In genomic region chrX:12026481-12026880, GRCh38 we compare ENCODE assay signal across 27 cellular contexts.
"Had no signal": no experiment of that assay in that cellular context is flagged by ENCODE, and none has a peak within 500 bp of the region (broad histone marks: within the 10 kb centered on the region; RNA-seq: fewer than 3 reads in every experiment).

No MANE protein-coding gene starts in this region.

- H3K27me3 Mint-ChIP-seq: activated CD4-positive, alpha-beta T cell treated with anti-CD3 and anti-CD28 coated beads, Interleukin-2, amount 10 ng/mL, durations not matched to agents 7 days and 5 days; central memory CD8-positive, alpha-beta T cell had no signal

- H3K27ac ChIP-seq: SK-N-MC, VCaP had no signal

- H3K36me3 Mint-ChIP-seq: activated CD4-positive, alpha-beta memory T cell treated with anti-CD3 and anti-CD28 coated beads for 36 hours; activated naive CD4-positive, alpha-beta T cell treated with anti-CD3 and anti-CD28 coated beads, Interleukin-2, amount 50 U/mL, for 72 hours; T-cell had no signal

- H3K4me3 ChIP-seq: SK-N-MC had no signal

- ATAC-seq: activated naive CD4-positive, alpha-beta T cell treated with anti-CD3 and anti-CD28 coated beads, Interleukin-2, amount 50 U/mL, for 72 hours; activated naive CD8-positive, alpha-beta T cell treated with anti-CD3 and anti-CD28 coated beads, Interleukin-2, amount 50 U/mL, for 24 hours; activated T-cell treated with anti-CD3 and anti-CD28 coated beads, Interleukin-2, amount 50 U/mL, for 4 hours; Panc1; Right ventricle myocardium inferior; T-cell had no signal

- H3K4me3 Mint-ChIP-seq: activated CD4-positive, alpha-beta memory T cell treated with anti-CD3 and anti-CD28 coated beads for 36 hours; activated CD4-positive, alpha-beta T cell treated with anti-CD3 and anti-CD28 coated beads, Interleukin-2, amount 10 ng/mL, durations not matched to agents 7 days and 5 days; activated naive CD8-positive, alpha-beta T cell treated with anti-CD3 and anti-CD28 coated beads, Interleukin-2, amount 50 U/mL, for 24 hours; activated T-cell treated with anti-CD3 and anti-CD28 coated beads, Interleukin-2, amount 50 U/mL, for 4 hours; central memory CD8-positive, alpha-beta T cell; T-cell had no signal

- DNase-seq: activated CD4-positive, alpha-beta memory T cell treated with anti-CD3 and anti-CD28 coated beads for 36 hours; activated CD4-positive, alpha-beta T cell treated with anti-CD3 and anti-CD28 coated beads, Interleukin-2, amount 10 ng/mL, durations not matched to agents 7 days and 5 days; activated CD4-positive, CD25-positive, alpha-beta regulatory T cell; activated CD8-positive, alpha-beta memory T cell treated with anti-CD3 and anti-CD28 coated beads for 24 hours; activated effector memory CD4-positive, alpha-beta T cell treated with anti-CD3 and anti-CD28 coated beads, Interleukin-2, amount 50 U/mL, for 16 hours; activated naive CD4-positive, alpha-beta T cell treated with Interleukin-2 at 50 U/mL for 16 hours; activated naive CD8-positive, alpha-beta T cell treated with anti-CD3 and anti-CD28 coated beads, Interleukin-2, amount 50 U/mL, for 24 hours; activated T-cell treated with anti-CD3 and anti-CD28 coated beads, Interleukin-2, amount 50 U/mL, for 4 hours; amniotic stem cell; NCI-H1417; NCI-H1930; NCI-H2107; NCI-H345; NCI-H510A; NCI-H526 treated with DMSO at 0.1 percent for 48 hours; NCI-H82; OCI-M1; RPMI8226; T-cell; T-helper 2 cell; T1000 had no signal

- H3K9me3 Mint-ChIP-seq: activated CD4-positive, alpha-beta memory T cell treated with anti-CD3 and anti-CD28 coated beads for 36 hours; activated CD4-positive, alpha-beta T cell treated with anti-CD3 and anti-CD28 coated beads, Interleukin-2, amount 10 ng/mL, durations not matched to agents 7 days and 5 days; activated naive CD4-positive, alpha-beta T cell treated with anti-CD3 and anti-CD28 coated beads, Interleukin-2, amount 50 U/mL, for 72 hours; activated naive CD8-positive, alpha-beta T cell treated with anti-CD3 and anti-CD28 coated beads, Interleukin-2, amount 50 U/mL, for 24 hours; activated T-cell treated with anti-CD3 and anti-CD28 coated beads, Interleukin-2, amount 50 U/mL, for 4 hours; central memory CD8-positive, alpha-beta T cell had no signal

- H3K27ac Mint-ChIP-seq: activated CD4-positive, alpha-beta memory T cell treated with anti-CD3 and anti-CD28 coated beads for 36 hours; activated CD4-positive, alpha-beta T cell treated with anti-CD3 and anti-CD28 coated beads, Interleukin-2, amount 10 ng/mL, durations not matched to agents 7 days and 5 days; activated naive CD4-positive, alpha-beta T cell treated with anti-CD3 and anti-CD28 coated beads, Interleukin-2, amount 50 U/mL, for 72 hours; activated naive CD8-positive, alpha-beta T cell treated with anti-CD3 and anti-CD28 coated beads, Interleukin-2, amount 50 U/mL, for 24 hours; T-cell had no signal

- H3K4me1 Mint-ChIP-seq: activated CD4-positive, alpha-beta T cell treated with anti-CD3 and anti-CD28 coated beads, Interleukin-2, amount 10 ng/mL, durations not matched to agents 7 days and 5 days; activated naive CD8-positive, alpha-beta T cell treated with anti-CD3 and anti-CD28 coated beads, Interleukin-2, amount 50 U/mL, for 24 hours; central memory CD8-positive, alpha-beta T cell; T-cell had no signal
